Comparison of ENCODE assay signal across 8 cellular contexts in the genomic region with DNA sequence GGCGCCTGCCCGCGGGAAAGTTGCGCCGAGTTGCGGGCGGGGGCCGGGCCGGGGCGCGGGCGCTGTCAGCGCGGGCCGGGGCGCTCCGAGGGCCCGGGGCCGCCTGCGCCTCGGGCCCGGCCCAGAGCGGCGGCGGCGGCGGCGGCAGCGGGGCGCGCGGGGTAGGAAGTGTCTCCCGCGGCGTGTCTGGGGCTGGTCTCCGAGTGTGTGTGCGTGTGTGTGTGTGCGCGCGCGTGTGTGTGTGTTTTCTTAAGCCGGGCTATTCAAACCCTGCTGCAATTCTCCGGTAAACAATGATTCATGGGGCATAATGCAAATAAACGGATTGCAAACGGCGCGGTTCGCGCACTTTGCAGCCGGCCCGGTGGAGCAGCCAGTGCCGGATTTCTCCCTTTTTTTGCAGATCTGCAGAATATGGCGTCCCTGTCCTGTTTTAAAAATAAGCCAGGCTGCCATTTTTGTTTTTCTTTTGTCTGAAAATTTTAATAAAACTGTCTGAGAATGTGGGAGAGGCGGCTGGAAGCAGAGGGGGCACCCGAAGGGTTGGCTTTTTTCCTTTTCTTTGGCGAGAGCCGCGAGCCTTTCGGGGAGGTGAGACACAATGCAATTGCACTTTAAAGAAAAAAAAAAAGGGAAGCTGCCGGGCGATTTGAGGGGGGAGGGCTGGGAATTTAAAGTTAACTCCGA. TPM values are rescaled to one million over a fixed set of nuclear protein-coding genes. Genes with fewer than 3 reads are reported as not detected.
DNase-seq lines count a peak whose midpoint lies in the region; ATAC-seq, FAIRE-seq and TF ChIP-seq lines count a peak whose summit lies in the region.

No MANE protein-coding gene starts in this region.

- H3K4me3 ChIP-seq in OCI-LY1 (ENCODE audit: low read depth, low read length, poor library complexity, severe bottlenecking) (peak overlapping the region; percentile 68), muscle layer of colon (ENCODE audit: low read depth in 1 of 2, low read length in 2 of 2) (peak overlapping the region; percentile 51 to 83)

- peaks cover 5% of the 10 kb centered on the region for H3K36me3 Mint-ChIP-seq in activated T-cell treated with anti-CD3 and anti-CD28 coated beads, Interleukin-2, amount 50 U/mL, for 24 hours (ENCODE audit: low read depth)

- H4K20me1 ChIP-seq in OCI-LY1 (ENCODE audit: insufficient read depth, low read length) = no peaks in the 10 kb centered on the region

- peak overlapping the region; percentile 93 for H3K27ac Mint-ChIP-seq in activated T-cell treated with anti-CD3 and anti-CD28 coated beads, Interleukin-2, amount 50 U/mL, for 24 hours

- H3F3A ChIP-seq in OCI-LY1 (ENCODE audit: insufficient read depth, low read length) = no peaks in the 10 kb centered on the region

- peak; percentile 50 for DNase-seq in GM12892 (ENCODE audit: insufficient read length)
- peak; percentile 75 for DNase-seq in activated T-cell treated with anti-CD3 and anti-CD28 coated beads, Interleukin-2, amount 50 U/mL, for 24 hours
- peak; percentile 22 to 77 (median 54) for DNase-seq in stimulated activated naive CD4-positive, alpha-beta T cell (lab: John Stamatoyannopoulos, UW)

- no peak overlapping the region for H2AFZ ChIP-seq in OCI-LY1 (ENCODE audit: low read length)

- H3K9me3 Mint-ChIP-seq in activated T-cell treated with anti-CD3 and anti-CD28 coated beads, Interleukin-2, amount 50 U/mL, for 24 hours = no peaks in the 10 kb centered on the region

- H3K27me3 ChIP-seq in OCI-LY1 (ENCODE audit: insufficient read depth, low read length) = no peaks in the 10 kb centered on the region; the same call in 1 of the 2 replicates
- no peaks in the 10 kb centered on the region for H3K27me3 ChIP-seq in muscle layer of colon (ENCODE audit: control insufficient read depth in 1 of 2, insufficient read depth in 2 of 2, low read length in 2 of 2)

- H3K4me1 ChIP-seq in OCI-LY1 (ENCODE audit: insufficient read depth, low read length, severe bottlenecking) (peaks cover 19% of the 10 kb centered on the region), muscle layer of colon (ENCODE audit: insufficient read depth, low read length) (peaks cover 33% of the 10 kb centered on the region)

- no peaks in the 10 kb centered on the region for H3K27me3 Mint-ChIP-seq in activated T-cell treated with anti-CD3 and anti-CD28 coated beads, Interleukin-2, amount 50 U/mL, for 24 hours

- peak overlapping the region; percentile 62 for H3K9ac ChIP-seq in OCI-LY1 (ENCODE audit: low read length)
- H3K9ac ChIP-seq in muscle layer of colon (ENCODE audit: low read length) = peak overlapping the region; percentile 89

- peak; percentile 21 for FAIRE-seq in GM12892 (lab: Jason Lieb, UNC)

- H3K9me3 ChIP-seq in OCI-LY1 (ENCODE audit: low read length) (no peaks in the 10 kb centered on the region), muscle layer of colon (ENCODE audit: low read length) (no peaks in the 10 kb centered on the region)

- no peak overlapping the region for H3K27ac ChIP-seq in OCI-LY1 (ENCODE audit: low read depth, low read length, poor library complexity, severe bottlenecking)
- peak overlapping the region; percentile 80 for H3K27ac ChIP-seq in muscle layer of colon (ENCODE audit: low read depth, low read length)

- no peaks in the 10 kb centered on the region for H3K9me2 ChIP-seq in OCI-LY1 (ENCODE audit: low read depth, low read length)

- H3K4me2 ChIP-seq in OCI-LY1 (ENCODE audit: low read length) = peak overlapping the region; percentile 72

- 0 out of 2 replicates have a peak, but pooled peaks have one; percentile 33 for TF ChIP-seq POLR2A in GM12892 (IDR thresholded peaks at IDR 0.05; ENCODE audit: low read depth, low read length)

- ATAC-seq in HG03442 (IDR thresholded peaks at IDR 0.05; ENCODE audit: unreplicated experiment) = peak; percentile 32
- peak; percentile 72 for ATAC-seq in esophagus mucosa
- no peak for ATAC-seq in HG02840 (IDR thresholded peaks at IDR 0.05; ENCODE audit: low FRiP score, unreplicated experiment)

- H3K79me2 ChIP-seq in OCI-LY1 (ENCODE audit: insufficient read depth, low read length) = no peaks in the 10 kb centered on the region

- H3K36me3 ChIP-seq in OCI-LY1 (ENCODE audit: insufficient read depth, low read length) (no peaks in the 10 kb centered on the region; the same call in 1 of the 2 replicates), muscle layer of colon (ENCODE audit: insufficient read depth, low read length) (no peaks in the 10 kb centered on the region)

- no peak for TF ChIP-seq CTCF in OCI-LY1 (IDR thresholded peaks at IDR 0.05; ENCODE audit: low read length)

- peak overlapping the region; percentile 96 for H3K4me3 Mint-ChIP-seq in activated T-cell treated with anti-CD3 and anti-CD28 coated beads, Interleukin-2, amount 50 U/mL, for 24 hours

- peaks cover 42% of the 10 kb centered on the region for H3K4me1 Mint-ChIP-seq in activated T-cell treated with anti-CD3 and anti-CD28 coated beads, Interleukin-2, amount 50 U/mL, for 24 hours (ENCODE audit: low read depth)

RNA-seq across cellular contexts. Expression of a gene that starts 0.6 kb away (rescaled TPM):
- polyA plus RNA-seq in GM12892 (2012; ENCODE audit: missing spikeins) = 1.9 TPM
- 14.0 TPM for total RNA-seq in esophagus mucosa
